ENCODE assay signal across 16 cellular contexts in genomic region chr20:41748756-41749582, GRCh38.
DNase-seq lines count a peak whose midpoint lies in the region; ATAC-seq, FAIRE-seq and TF ChIP-seq lines count a peak whose summit lies in the region.
"Had no signal": no experiment of that assay in that cellular context is flagged by ENCODE, and none has a peak within 500 bp of the region (broad histone marks: within the 10 kb centered on the region; RNA-seq: fewer than 3 reads in every experiment).

No MANE protein-coding gene starts in this region.

- H3K36me3 Mint-ChIP-seq in osteocyte (ENCODE audit: unreplicated experiment): no peaks in the 10 kb centered on the region
- H3K36me3 Mint-ChIP-seq: CD4-positive, alpha-beta memory T cell; IgD-negative memory B cell had no signal

- H3K9me1 ChIP-seq in K562 (ENCODE audit: control insufficient read depth, insufficient read depth, low read length): no peaks in the 10 kb centered on the region

- no peaks in the 10 kb centered on the region for H3K36me3 ChIP-seq in K562 (ENCODE audit: control insufficient read depth, insufficient read depth, low read length)

- H3K27ac Mint-ChIP-seq in osteocyte (ENCODE audit: unreplicated experiment): no peak overlapping the region
- H3K27ac Mint-ChIP-seq: IgD-negative memory B cell had no signal

- no peaks in the 10 kb centered on the region for H3K4me1 Mint-ChIP-seq in osteocyte (ENCODE audit: unreplicated experiment)
- H3K4me1 Mint-ChIP-seq: CD4-positive, alpha-beta memory T cell had no signal

- no peak for FAIRE-seq in K562 (lab: Jason Lieb, UNC)
- FAIRE-seq: A204.1, H1, HepG2 had no signal

- intact Hi-C loops in K562 (cut with micrococcal nuclease): no loop called here

- no peaks in the 10 kb centered on the region for H3K9me3 ChIP-seq in K562 (replicated peaks; ENCODE audit: control insufficient read depth, insufficient read depth, low read depth, low read length)

- ATAC-seq in K562: peak; percentile 61
- no peak for ATAC-seq in GM19455 (IDR thresholded peaks at IDR 0.05; ENCODE audit: unreplicated experiment)

- in situ Hi-C loops in K562 (cut with MboI): loop anchor here (10.0 kb wide), 1 partner anchor 1666 kb away; no protein-coding TSS in a partner anchor

- H3K4me3 Mint-ChIP-seq in osteocyte (ENCODE audit: unreplicated experiment): no peak overlapping the region
- H3K4me3 Mint-ChIP-seq: CD4-positive, alpha-beta memory T cell; H9; IgD-negative memory B cell had no signal

- 5% methylated on average over 7 of the region's 7 CpGs for WGBS in K562 (ENCODE audit: insufficient coverage, low coverage, missing lambda C conversion rate)

- no peak overlapping the region for H3K4me2 ChIP-seq in K562 (ENCODE audit: insufficient read depth, low read length)

- CTCF ChIA-PET in K562 (lab: Yijun Ruan, JAX; ENCODE audit: low intra/inter-chr PET ratio): no interaction called here

- no peak for TF ChIP-seq RAD21 in K562 (CRISPR knock-in tag; conservative IDR thresholded peaks at IDR 0.05 in 1 of 2, IDR thresholded peaks at IDR 0.05 in 1 of 2)

- TF ChIP-seq POLR2A in K562 (conservative IDR thresholded peaks at IDR 0.05): no peak

- peak; percentile 62 for DNase-seq in NCI-H82 (lab: John Stamatoyannopoulos, UW)
- DNase-seq in K562 (ENCODE audit: extremely low read depth in 1 of 4, low spot score in 3 of 4): peak in 2 of 4 experiments; percentile 19 to 25
- DNase-seq in osteocyte (ENCODE audit: extremely low spot score, unreplicated experiment): peak; percentile 72
- no peak for DNase-seq in DMS114 treated with DMSO at 0.1 percent for 48 hours (lab: John Stamatoyannopoulos, UW; ENCODE audit: unreplicated experiment)
- no peak for DNase-seq in germinal center (ENCODE audit: low spot score)
- DNase-seq: ACHN; CD4-positive, alpha-beta memory T cell; DMS79 treated with DMSO at 0.1 percent for 48 hours; GF-D8; H9 had no signal

- no peak for TF ChIP-seq CTCF in K562 (IDR thresholded peaks at IDR 0.05 in 2 of 3, conservative IDR thresholded peaks at IDR 0.05 in 1 of 3; ENCODE audit: insufficient read depth in 2 of 3, low read depth in 1 of 3, low read length in 3 of 3)
- no peak for TF ChIP-seq CTCF in osteocyte (IDR thresholded peaks at IDR 0.05)

- no peaks in the 10 kb centered on the region for H3K27me3 Mint-ChIP-seq in osteocyte (ENCODE audit: unreplicated experiment)

- BruUV-seq in K562 (replicated peaks; lab: Mats Ljungman, UMichigan): no TSS peak

- H3K79me2 ChIP-seq in K562 (ENCODE audit: control insufficient read depth, insufficient read depth, low read length): no peaks in the 10 kb centered on the region

- H2AFZ ChIP-seq in K562 (ENCODE audit: low read depth, low read length): peak overlapping the region; percentile 26; the same call in 1 of the 2 replicates

- H3K4me1 ChIP-seq in K562 (replicated peaks in 1 of 2; ENCODE audit: control insufficient read depth in 2 of 2, insufficient read depth in 2 of 2, low read length in 2 of 2): no peaks in the 10 kb centered on the region; a peak in 2 of 5 replicates

- no peaks in the 10 kb centered on the region for H3K9me3 Mint-ChIP-seq in osteocyte (ENCODE audit: unreplicated experiment)

- no peak overlapping the region for H3K4me3 ChIP-seq in K562

- H3K27me3 ChIP-seq in K562 (ENCODE audit: control insufficient read depth in 2 of 2, insufficient read depth in 2 of 2, low read length in 2 of 2): no peaks in the 10 kb centered on the region; a peak in 1 of 5 replicates

- H4K20me1 ChIP-seq in K562 (replicated peaks; ENCODE audit: control insufficient read depth, insufficient read depth, low read length): no peaks in the 10 kb centered on the region; the same call in 1 of the 2 replicates

- no peak overlapping the region; a peak in 1 of 4 replicates for H3K9ac ChIP-seq in K562 (ENCODE audit: insufficient read depth in 1 of 2, low read depth in 2 of 2, low read length in 2 of 2)

- no peak for TF ChIP-seq EP300 in K562 (IDR thresholded peaks at IDR 0.05; ENCODE audit: low read length)

- H3K27ac ChIP-seq in K562 (ENCODE audit: extremely low read depth, low read depth, low read length): no peak overlapping the region
- H3K27ac ChIP-seq: C4-2B had no signal

- POLR2A ChIA-PET in K562 (lab: Yijun Ruan, JAX): no interaction called here

TF ChIP-seq in K562, 482 proteins besides CTCF, POLR2A, EP300 and RAD21:
- TF ChIP-seq NRF1 (conservative IDR thresholded peaks at IDR 0.05 in 1 of 2, IDR thresholded peaks at IDR 0.05 in 1 of 2) (peak; percentile 61 to 71), CBFA2T3 (IDR thresholded peaks at IDR 0.05) (peak; percentile 52), SRSF3 (IDR thresholded peaks at IDR 0.05; ENCODE audit: insufficient read depth, low read length) (no peak)

Comparison
In these comparisons a context has a peak if more than half of its experiments do, and no peak if none do; other contexts are left out.
1. DNase-seq: peak in NCI-H82 (single experiment) and osteocyte (single experiment); none in DMS114 treated with DMSO at 0.1 percent for 48 hours (single experiment) and germinal center (single experiment).